In genomic region chr14:61803755-61804154, GRCh38 we compare ENCODE assay signal across 35 cellular contexts. TPM values are rescaled to one million over a fixed set of nuclear protein-coding genes. Genes with fewer than 3 reads are reported as not detected.
DNase-seq lines count a peak whose midpoint lies in the region; ATAC-seq and TF ChIP-seq lines count a peak whose summit lies in the region.
"Had no signal": no experiment of that assay in that cellular context is flagged by ENCODE, and none has a peak within 500 bp of the region (broad histone marks: within the 10 kb centered on the region; RNA-seq: fewer than 3 reads in every experiment).

No MANE protein-coding gene starts in this region.

- ATAC-seq in GM18511 (IDR thresholded peaks at IDR 0.05; ENCODE audit: unreplicated experiment) (peak; percentile 77), GM19438 (IDR thresholded peaks at IDR 0.05; ENCODE audit: low read depth, unreplicated experiment) (peak; percentile 67), HG02981 (IDR thresholded peaks at IDR 0.05; ENCODE audit: unreplicated experiment) (peak; percentile 61), T-helper 17 cell (no peak)
- ATAC-seq: body of pancreas, foreskin keratinocyte, left lobe of liver, pancreas had no signal

- TF ChIP-seq CTCF in foreskin fibroblast (IDR thresholded peaks at IDR 0.05; ENCODE audit: low read depth, low read length), result no peak

- H3K9me3 ChIP-seq in T-helper 17 cell (ENCODE audit: control insufficient read depth, low read length, poor library complexity, severe bottlenecking), result no peaks in the 10 kb centered on the region
- H3K9me3 ChIP-seq: body of pancreas, esophagus muscularis mucosa, pancreas, SJSA1 had no signal

- no peaks in the 10 kb centered on the region for H3K36me3 Mint-ChIP-seq in T-helper 17 cell (ENCODE audit: low read depth)
- H3K36me3 Mint-ChIP-seq: CD8-positive, alpha-beta memory T cell; neural progenitor cell; type B pancreatic cell had no signal

- no peak overlapping the region for H3K4me3 ChIP-seq in foreskin fibroblast (ENCODE audit: low read depth in 1 of 2, low read length in 2 of 2)
- H3K4me3 ChIP-seq: body of pancreas, esophagus muscularis mucosa, neural progenitor cell, pancreas, SJSA1 had no signal

- H3K27ac Mint-ChIP-seq in T-helper 17 cell, result peak overlapping the region; percentile 68
- H3K27ac Mint-ChIP-seq: CD8-positive, alpha-beta memory T cell; neural progenitor cell; type B pancreatic cell had no signal

- H3K27me3 Mint-ChIP-seq in T-helper 17 cell, result peaks cover 13% of the 10 kb centered on the region

- no peaks in the 10 kb centered on the region for H3K4me1 Mint-ChIP-seq in T-helper 17 cell
- H3K4me1 Mint-ChIP-seq: central memory CD8-positive, alpha-beta T cell had no signal

- no peak overlapping the region for H3K4me3 Mint-ChIP-seq in T-helper 17 cell
- H3K4me3 Mint-ChIP-seq: CD8-positive, alpha-beta memory T cell; central memory CD8-positive, alpha-beta T cell; neural progenitor cell; type B pancreatic cell had no signal

- DNase-seq in T-helper 17 cell, result no peak
- DNase-seq in foreskin fibroblast, result no peak
- no peak for DNase-seq in NCI-H748 treated with DMSO at 0.1 percent for 48 hours (lab: John Stamatoyannopoulos, UW)
- DNase-seq in ecto neural progenitor cell (ENCODE audit: low spot score), result no peak
- DNase-seq in DMS 273 treated with DMSO at 0.1 percent for 48 hours (lab: John Stamatoyannopoulos, UW), result no peak
- DNase-seq: activated CD4-positive, alpha-beta T cell treated with anti-CD3 and anti-CD28 coated beads, Interleukin-2, amount 50 U/mL, for 48 hours; activated naive CD4-positive, alpha-beta T cell; body of pancreas; CD8-positive, alpha-beta memory T cell; dermis blood vessel endothelial cell; EL; foreskin keratinocyte; HCEC 1CT; head of caudate nucleus; IMR-90; mesendoderm; MV-4-11; NCI-H1436 treated with DMSO at 0.1 percent for 48 hours; NCI-H2107; NCI-H345; NCI-H774; pancreas; RPMI8226; small intestine; stimulated activated naive CD4-positive, alpha-beta T cell had no signal

RNA-seq across cellular contexts. Expression of gene SYT16, which starts 8.7 kb away (rescaled TPM):
- total RNA-seq in T-helper 17 cell, result not detected
- total RNA-seq: CD8-positive, alpha-beta memory T cell; LHCN-M2 had no signal

RNA-seq across cellular contexts. Expression of gene SNAPC1, which starts 41.5 kb away (rescaled TPM):
- 1 to 10 TPM; 3.3 to 4.3 TPM for total RNA-seq in T-helper 17 cell
